ENCODE assay signal across 31 cellular contexts in genomic region chr9:72884521-72884920, GRCh38.
"Had no signal": no experiment of that assay in that cellular context is flagged by ENCODE, and none has a peak within 500 bp of the region (broad histone marks: within the 10 kb centered on the region; RNA-seq: fewer than 3 reads in every experiment).

No MANE protein-coding gene starts in this region.

- H3K4me1 Mint-ChIP-seq: activated CD4-positive, alpha-beta T cell treated with anti-CD3 and anti-CD28 coated beads for 36 hours; activated CD4-positive, alpha-beta T cell treated with anti-CD3 and anti-CD28 coated beads, Interleukin-2, amount 10 ng/mL, durations not matched to agents 24 days and 14 days; activated CD8-positive, alpha-beta memory T cell treated with anti-CD3 and anti-CD28 coated beads, Interleukin-2, amount 10 ng/mL, durations not matched to agents 7 days and 5 days; activated naive CD4-positive, alpha-beta T cell treated with anti-CD3 and anti-CD28 coated beads, Interleukin-2, amount 10 ng/mL, durations not matched to agents 7 days and 5 days; activated naive CD8-positive, alpha-beta T cell treated with anti-CD3 and anti-CD28 coated beads, Interleukin-2, amount 10 ng/mL, durations not matched to agents 7 days and 5 days; brain; central memory CD8-positive, alpha-beta T cell; endodermal cell had no signal

- H3K27me3 ChIP-seq: ascending aorta, breast epithelium, dorsolateral prefrontal cortex, esophagus muscularis mucosa, foreskin keratinocyte, gastrocnemius medialis, heart right ventricle had no signal

- H3K27ac ChIP-seq: ascending aorta, breast epithelium, coronary artery, dorsolateral prefrontal cortex, esophagus muscularis mucosa, foreskin keratinocyte, gastrocnemius medialis, heart right ventricle had no signal

- H3K4me3 ChIP-seq: ascending aorta, breast epithelium, coronary artery, dorsolateral prefrontal cortex, esophagus muscularis mucosa, gastrocnemius medialis, heart right ventricle had no signal

- DNase-seq: activated CD4-positive, alpha-beta memory T cell treated with anti-CD3 and anti-CD28 coated beads for 36 hours; activated CD4-positive, alpha-beta T cell treated with anti-CD3 and anti-CD28 coated beads for 36 hours; activated CD4-positive, alpha-beta T cell treated with anti-CD3 and anti-CD28 coated beads, Interleukin-2, amount 10 ng/mL, durations not matched to agents 24 days and 14 days; activated CD4-positive, CD25-positive, alpha-beta regulatory T cell; activated CD4-positive, CD25-positive, alpha-beta regulatory T cell treated with anti-CD3 and anti-CD28 coated beads, Interleukin-2, amount 50 U/mL, for 72 hours; activated CD8-positive, alpha-beta memory T cell treated with anti-CD3 and anti-CD28 coated beads, Interleukin-2, amount 10 ng/mL, durations not matched to agents 7 days and 5 days; activated CD8-positive, alpha-beta memory T cell treated with anti-CD3 and anti-CD28 coated beads, Interleukin-2, amount 50 U/mL, for 4 hours; activated CD8-positive, alpha-beta T cell treated with anti-CD3 and anti-CD28 coated beads, Interleukin-2, amount 10 ng/mL, durations not matched to agents 7 days and 5 days; activated gamma-delta T cell; activated naive CD4-positive, alpha-beta T cell; activated naive CD4-positive, alpha-beta T cell treated with anti-CD3 and anti-CD28 coated beads, Interleukin-2, amount 10 ng/mL, durations not matched to agents 7 days and 5 days; activated naive CD8-positive, alpha-beta T cell treated with anti-CD3 and anti-CD28 coated beads, Interleukin-2, amount 10 ng/mL, durations not matched to agents 7 days and 5 days; activated T-cell treated with anti-CD3 and anti-CD28 coated beads, Interleukin-2, amount 50 U/mL, for 1 hour; activated T-cell treated with anti-CD3 and anti-CD28 coated beads, Interleukin-2, amount 50 U/mL, for 48 hours; dorsolateral prefrontal cortex; effector memory CD4-positive, alpha-beta T cell; endodermal cell; erythroblast; foreskin keratinocyte; gastrocnemius medialis; heart right ventricle; T-helper 2 cell had no signal

- ATAC-seq: activated CD4-positive, alpha-beta T cell treated with anti-CD3 and anti-CD28 coated beads for 36 hours; activated CD8-positive, alpha-beta memory T cell treated with anti-CD3 and anti-CD28 coated beads, Interleukin-2, amount 10 ng/mL, durations not matched to agents 7 days and 5 days; activated CD8-positive, alpha-beta T cell treated with anti-CD3 and anti-CD28 coated beads, Interleukin-2, amount 10 ng/mL, durations not matched to agents 7 days and 5 days; activated naive CD4-positive, alpha-beta T cell treated with anti-CD3 and anti-CD28 coated beads, Interleukin-2, amount 50 U/mL, for 72 hours; foreskin keratinocyte; gastrocnemius medialis; heart right ventricle had no signal

- H3K9me3 Mint-ChIP-seq: activated CD4-positive, alpha-beta memory T cell treated with anti-CD3 and anti-CD28 coated beads for 36 hours; activated CD4-positive, alpha-beta T cell treated with anti-CD3 and anti-CD28 coated beads, Interleukin-2, amount 10 ng/mL, durations not matched to agents 24 days and 14 days; activated naive CD4-positive, alpha-beta T cell treated with anti-CD3 and anti-CD28 coated beads, Interleukin-2, amount 10 ng/mL, durations not matched to agents 7 days and 5 days; activated naive CD4-positive, alpha-beta T cell treated with anti-CD3 and anti-CD28 coated beads, Interleukin-2, amount 50 U/mL, for 72 hours; activated naive CD8-positive, alpha-beta T cell treated with anti-CD3 and anti-CD28 coated beads, Interleukin-2, amount 10 ng/mL, durations not matched to agents 7 days and 5 days; activated T-helper 1 cell treated with anti-CD3 and anti-CD28 coated beads, Interleukin-12 subunit alpha, Interleukin-12 subunit beta, Interleukin-2, Interleukin-4 antibody, amounts not matched to agents 30 ng/mL and 10 ng/mL and 1 ng/mL, durations not matched to agents 14 hours and 24 hours and 36 hours; central memory CD8-positive, alpha-beta T cell had no signal

- H3K36me3 ChIP-seq: breast epithelium, gastrocnemius medialis, heart right ventricle had no signal

- H3K27ac Mint-ChIP-seq: activated CD4-positive, alpha-beta memory T cell treated with anti-CD3 and anti-CD28 coated beads for 36 hours; activated CD4-positive, alpha-beta T cell treated with anti-CD3 and anti-CD28 coated beads for 36 hours; activated CD4-positive, alpha-beta T cell treated with anti-CD3 and anti-CD28 coated beads, Interleukin-2, amount 10 ng/mL, durations not matched to agents 24 days and 14 days; activated CD8-positive, alpha-beta memory T cell treated with anti-CD3 and anti-CD28 coated beads, Interleukin-2, amount 10 ng/mL, durations not matched to agents 7 days and 5 days; activated CD8-positive, alpha-beta T cell treated with anti-CD3 and anti-CD28 coated beads, Interleukin-2, amount 10 ng/mL, durations not matched to agents 7 days and 5 days; activated naive CD4-positive, alpha-beta T cell treated with anti-CD3 and anti-CD28 coated beads, Interleukin-2, amount 10 ng/mL, durations not matched to agents 7 days and 5 days; activated naive CD4-positive, alpha-beta T cell treated with anti-CD3 and anti-CD28 coated beads, Interleukin-2, amount 50 U/mL, for 72 hours; activated naive CD8-positive, alpha-beta T cell treated with anti-CD3 and anti-CD28 coated beads, Interleukin-2, amount 10 ng/mL, durations not matched to agents 7 days and 5 days; activated T-helper 1 cell treated with anti-CD3 and anti-CD28 coated beads, Interleukin-12 subunit alpha, Interleukin-12 subunit beta, Interleukin-2, Interleukin-4 antibody, amounts not matched to agents 30 ng/mL and 10 ng/mL and 1 ng/mL, durations not matched to agents 14 hours and 24 hours and 36 hours; brain; dendritic cell treated with granulocyte-macrophage colony-stimulating factor and Interleukin-4, amounts not matched to agents 40 ng/mL and 50 ng/mL, for 4 days; endodermal cell had no signal

- H3K4me3 Mint-ChIP-seq: activated CD4-positive, alpha-beta memory T cell treated with anti-CD3 and anti-CD28 coated beads for 36 hours; activated CD4-positive, alpha-beta T cell treated with anti-CD3 and anti-CD28 coated beads for 36 hours; activated CD4-positive, alpha-beta T cell treated with anti-CD3 and anti-CD28 coated beads, Interleukin-2, amount 10 ng/mL, durations not matched to agents 24 days and 14 days; activated CD8-positive, alpha-beta memory T cell treated with anti-CD3 and anti-CD28 coated beads, Interleukin-2, amount 10 ng/mL, durations not matched to agents 7 days and 5 days; activated CD8-positive, alpha-beta T cell treated with anti-CD3 and anti-CD28 coated beads, Interleukin-2, amount 10 ng/mL, durations not matched to agents 7 days and 5 days; activated naive CD4-positive, alpha-beta T cell treated with anti-CD3 and anti-CD28 coated beads, Interleukin-2, amount 10 ng/mL, durations not matched to agents 7 days and 5 days; activated naive CD8-positive, alpha-beta T cell treated with anti-CD3 and anti-CD28 coated beads, Interleukin-2, amount 10 ng/mL, durations not matched to agents 7 days and 5 days; activated T-helper 1 cell treated with anti-CD3 and anti-CD28 coated beads, Interleukin-12 subunit alpha, Interleukin-12 subunit beta, Interleukin-2, Interleukin-4 antibody, amounts not matched to agents 30 ng/mL and 10 ng/mL and 1 ng/mL, durations not matched to agents 14 hours and 24 hours and 36 hours; brain; central memory CD8-positive, alpha-beta T cell; dendritic cell treated with granulocyte-macrophage colony-stimulating factor and Interleukin-4, amounts not matched to agents 40 ng/mL and 50 ng/mL, for 4 days; endodermal cell had no signal

- H3K27me3 Mint-ChIP-seq: activated CD4-positive, alpha-beta memory T cell treated with anti-CD3 and anti-CD28 coated beads for 36 hours; activated CD4-positive, alpha-beta T cell treated with anti-CD3 and anti-CD28 coated beads for 36 hours; activated naive CD4-positive, alpha-beta T cell treated with anti-CD3 and anti-CD28 coated beads, Interleukin-2, amount 10 ng/mL, durations not matched to agents 7 days and 5 days; dendritic cell treated with granulocyte-macrophage colony-stimulating factor and Interleukin-4, amounts not matched to agents 40 ng/mL and 50 ng/mL, for 4 days had no signal

- H3K9me3 ChIP-seq: ascending aorta, breast epithelium, esophagus muscularis mucosa, gastrocnemius medialis, heart right ventricle had no signal

- H3K4me1 ChIP-seq: breast epithelium had no signal

- H3K36me3 Mint-ChIP-seq: activated CD4-positive, alpha-beta memory T cell treated with anti-CD3 and anti-CD28 coated beads for 36 hours; activated CD8-positive, alpha-beta memory T cell treated with anti-CD3 and anti-CD28 coated beads, Interleukin-2, amount 10 ng/mL, durations not matched to agents 7 days and 5 days; activated naive CD4-positive, alpha-beta T cell treated with anti-CD3 and anti-CD28 coated beads, Interleukin-2, amount 10 ng/mL, durations not matched to agents 7 days and 5 days; activated naive CD4-positive, alpha-beta T cell treated with anti-CD3 and anti-CD28 coated beads, Interleukin-2, amount 50 U/mL, for 72 hours; activated naive CD8-positive, alpha-beta T cell treated with anti-CD3 and anti-CD28 coated beads, Interleukin-2, amount 10 ng/mL, durations not matched to agents 7 days and 5 days; brain had no signal
